Comparison of ENCODE assay signal across 8 cellular contexts in the genomic region with DNA sequence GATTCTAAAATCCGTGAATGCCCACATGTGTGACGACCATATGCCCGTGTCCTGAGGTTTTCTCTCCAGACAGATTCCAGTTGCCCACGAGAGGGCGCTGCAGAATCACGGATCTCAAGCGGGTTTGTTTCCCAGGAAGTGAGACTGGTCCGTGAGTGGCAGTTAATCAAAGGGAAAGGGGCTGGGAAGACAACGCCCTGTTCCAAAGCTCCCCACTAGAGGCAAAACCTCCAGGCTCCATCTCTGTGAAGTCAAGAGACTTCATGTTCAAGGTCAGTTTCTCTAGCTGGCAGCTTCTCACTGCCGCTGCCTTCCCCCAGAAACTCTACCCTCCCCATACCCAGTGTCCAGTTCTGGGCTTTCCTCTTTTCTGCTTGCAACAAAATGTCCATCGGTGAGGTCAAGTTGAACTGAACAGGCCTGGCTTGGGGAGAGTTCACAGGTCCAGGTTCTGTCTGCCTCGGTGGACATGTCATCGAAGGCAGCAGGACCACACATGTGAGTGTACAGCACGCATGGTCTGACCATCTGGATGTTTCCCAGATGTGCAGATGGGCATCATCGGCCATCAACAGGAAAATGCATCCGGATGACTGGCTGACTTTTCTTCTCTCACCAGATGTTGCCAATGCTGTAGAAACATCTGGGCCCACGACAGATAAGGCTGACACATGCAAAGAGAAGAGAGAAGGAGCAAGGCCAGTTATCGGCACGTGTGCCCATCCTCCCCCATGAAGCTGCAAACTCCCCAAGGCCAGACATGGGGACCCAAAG. TPM values are rescaled to one million over a fixed set of nuclear protein-coding genes. Genes with fewer than 3 reads are reported as not detected.
DNase-seq lines count a peak whose midpoint lies in the region; ATAC-seq and TF ChIP-seq lines count a peak whose summit lies in the region.

No MANE protein-coding gene starts in this region.

- ATAC-seq in lower lobe of right lung: peak; percentile 87 to 89
- no peak for ATAC-seq in HG03457 (IDR thresholded peaks at IDR 0.05; ENCODE audit: unreplicated experiment)

- POLR2A ChIA-PET in BJ (lab: Charles Lee): no interaction called here

- H3K36me3 ChIP-seq in BJ (ENCODE audit: control insufficient read depth, insufficient read depth, low read length) (no peaks in the 10 kb centered on the region), lower lobe of right lung (no peaks in the 10 kb centered on the region)

- peaks cover 7% of the 10 kb centered on the region for H3K4me1 ChIP-seq in lower lobe of right lung

- DNase-seq in BJ (ENCODE audit: low read depth): peak; percentile 22
- DNase-seq in HFFc6: peak; percentile 77
- DNase-seq in NCI-H82 treated with DMSO at 0.1 percent for 48 hours (lab: John Stamatoyannopoulos, UW; ENCODE audit: unreplicated experiment): peak; percentile 78
- DNase-seq in activated CD4-positive, alpha-beta T cell treated with anti-CD3 and anti-CD28 coated beads, Interleukin-2, amount 50 U/mL, for 4 hours: peak; percentile 63 to 73
- peak; percentile 92 for DNase-seq in dermis blood vessel endothelial cell
- DNase-seq in lower lobe of right lung: peak; percentile 87
- peak; percentile 49 for DNase-seq in stimulated activated CD8-positive, alpha-beta memory T cell treated with anti-CD3 and anti-CD28 coated beads, Interleukin-15, amount 100 ng/mL, for 1 hour (ENCODE audit: low read depth)

- intact Hi-C loops in lower lobe of right lung (cut with DNase I): loop anchor here (10.0 kb wide), 1 partner anchor 345 kb away; no protein-coding TSS in a partner anchor

- no peaks in the 10 kb centered on the region for H3K36me3 Mint-ChIP-seq in HFFc6 (ENCODE audit: low read depth)

- TF ChIP-seq CTCF in BJ (IDR thresholded peaks at IDR 0.05; ENCODE audit: insufficient read depth, low read depth, low read length) (peak; percentile 79), HFFc6 (IDR thresholded peaks at IDR 0.05) (peak; percentile 98), lower lobe of right lung (IDR thresholded peaks at IDR 0.05) (peak; percentile 90)

- H3K4me3 Mint-ChIP-seq in HFFc6: peak overlapping the region; percentile 75

- no peaks in the 10 kb centered on the region for H3K9me3 Mint-ChIP-seq in HFFc6

- no peaks in the 10 kb centered on the region for H3K27me3 ChIP-seq in BJ (ENCODE audit: control insufficient read depth, insufficient read depth, low read length)
- no peaks in the 10 kb centered on the region for H3K27me3 ChIP-seq in lower lobe of right lung (ENCODE audit: low read depth)

- CTCF ChIA-PET in BJ (lab: Yijun Ruan, JAX): interaction anchor here (0.6 to 7.9 kb wide), 34 partner anchors 9 to 408 kb away, joined by 3 to 70 read pairs (median 4); partner anchors contain the start of gene GLCE

- H3K4me3 ChIP-seq in BJ (ENCODE audit: low read depth, low read length): no peak overlapping the region
- no peak overlapping the region for H3K4me3 ChIP-seq in lower lobe of right lung

- peak overlapping the region; percentile 56; the same call in 1 of the 2 replicates for H3K27ac Mint-ChIP-seq in HFFc6

- H3K27ac ChIP-seq in lower lobe of right lung: no peak overlapping the region

- peaks cover 13% of the 10 kb centered on the region for H3K27me3 Mint-ChIP-seq in HFFc6 (ENCODE audit: insufficient read depth)

- peaks cover 11% of the 10 kb centered on the region for H3K4me1 Mint-ChIP-seq in HFFc6 (ENCODE audit: low read depth)

- H3K9me3 ChIP-seq in lower lobe of right lung: no peaks in the 10 kb centered on the region

RNA-seq across cellular contexts. Expression of gene NOX5, which starts 44.9 kb away (rescaled TPM):
- 0.50 and 0.86 TPM in 2 replicates for polyA plus RNA-seq in BJ (2011; rRNA removed)
- polyA minus RNA-seq in BJ (2011; rRNA and poly(A)+ RNA removed): 0.90 and 0.93 TPM in 2 replicates
- under 1 TPM; 0.19 to 0.77 (median 0.64) TPM for total RNA-seq in HFFc6 (2021; fragmentation: NEBNext Ultra II Directional; extraction: Animal tissue kit (Norgen Biotek cat#: 25700))
- under 0.01 TPM in 1 of 2 replicates, not detected in the other for total RNA-seq in dermis blood vessel endothelial cell
- total RNA-seq in lower lobe of right lung: not detected

Comparison
In these comparisons a context has a peak if more than half of its experiments do, and no peak if none do; other contexts are left out.
1. DNase-seq: peak in every context shown above with its lines; median percentile 92 in dermis blood vessel endothelial cell; 87 in lower lobe of right lung; 78 in NCI-H82 treated with DMSO at 0.1 percent for 48 hours; 77 in HFFc6; 68 in activated CD4-positive, alpha-beta T cell treated with anti-CD3 and anti-CD28 coated beads, Interleukin-2, amount 50 U/mL, for 4 hours; 49 in stimulated activated CD8-positive, alpha-beta memory T cell treated with anti-CD3 and anti-CD28 coated beads, Interleukin-15, amount 100 ng/mL, for 1 hour; 22 in BJ.